In genomic region chr11:42524534-42525227, GRCh38 we compare ENCODE assay signal across 8 cellular contexts.
DNase-seq lines count a peak whose midpoint lies in the region; ATAC-seq, FAIRE-seq and TF ChIP-seq lines count a peak whose summit lies in the region.

No MANE protein-coding gene starts in this region.

- no peaks in the 10 kb centered on the region for H3K9me3 Mint-ChIP-seq in nephron progenitor cell
- H3K9me3 Mint-ChIP-seq in natural killer cell treated with Interleukin-12 subunit alpha and Interleukin-12 subunit beta and Interleukin-15 and Interleukin-18, amount 100 ng/mL, for 72 hours = peaks cover 16% of the 10 kb centered on the region

- peak; percentile 69 for FAIRE-seq in GM12891 (lab: Jason Lieb, UNC)

- intact Hi-C loops in esophagus muscularis mucosa (cut with DNase I) = loop anchor here (5.0 kb wide), 1 partner anchor 1062 kb away; no protein-coding TSS in a partner anchor

- ATAC-seq in HG02588 (IDR thresholded peaks at IDR 0.05; ENCODE audit: unreplicated experiment) = peak; percentile 95
- ATAC-seq in natural killer cell treated with Interleukin-12 subunit alpha and Interleukin-12 subunit beta and Interleukin-15 and Interleukin-18, amount 100 ng/mL, for 72 hours = no peak

- H3K4me1 ChIP-seq in SJSA1 (replicated peaks) = no peaks in the 10 kb centered on the region
- no peaks in the 10 kb centered on the region for H3K4me1 ChIP-seq in esophagus muscularis mucosa

- H3K27ac ChIP-seq in SJSA1 (no peak overlapping the region), esophagus muscularis mucosa (replicated peaks in 1 of 4) (no peak overlapping the region)

- H3K9me3 ChIP-seq in MG63 (no peaks in the 10 kb centered on the region), SJSA1 (replicated peaks) (no peaks in the 10 kb centered on the region), esophagus muscularis mucosa (no peaks in the 10 kb centered on the region)

- 16% methylated on average over 6 of the region's 7 CpGs for WGBS in esophagus muscularis mucosa

- no peak for TF ChIP-seq EP300 in esophagus muscularis mucosa (IDR thresholded peaks at IDR 0.05)

- peak; percentile 49 to 69 (median 57) for TF ChIP-seq CTCF in esophagus muscularis mucosa (IDR thresholded peaks at IDR 0.05)
- TF ChIP-seq CTCF in nephron progenitor cell (IDR thresholded peaks at IDR 0.05) = peak; percentile 80

- peaks cover 74% of the 10 kb centered on the region for H3K4me1 Mint-ChIP-seq in nephron progenitor cell
- H3K4me1 Mint-ChIP-seq in natural killer cell treated with Interleukin-12 subunit alpha and Interleukin-12 subunit beta and Interleukin-15 and Interleukin-18, amount 100 ng/mL, for 72 hours (ENCODE audit: low read depth in 2 of 2) = no peaks in the 10 kb centered on the region

- H3K36me3 Mint-ChIP-seq in nephron progenitor cell (ENCODE audit: low read depth) = no peaks in the 10 kb centered on the region
- no peaks in the 10 kb centered on the region for H3K36me3 Mint-ChIP-seq in natural killer cell treated with Interleukin-12 subunit alpha and Interleukin-12 subunit beta and Interleukin-15 and Interleukin-18, amount 100 ng/mL, for 72 hours

- no peaks in the 10 kb centered on the region for H3K36me3 ChIP-seq in MG63
- H3K36me3 ChIP-seq in SJSA1 = no peaks in the 10 kb centered on the region
- no peaks in the 10 kb centered on the region for H3K36me3 ChIP-seq in esophagus muscularis mucosa

- TF ChIP-seq POLR2A in GM12891 (IDR thresholded peaks at IDR 0.05; ENCODE audit: low read depth, low read length) (no peak), esophagus muscularis mucosa (IDR thresholded peaks at IDR 0.05; ENCODE audit: low read depth) (no peak)

- H3K4me3 ChIP-seq in MG63 (no peak overlapping the region), SJSA1 (no peak overlapping the region), esophagus muscularis mucosa (no peak overlapping the region)

- DNase-seq in AG08395 (ENCODE audit: low spot score) = peak; percentile 48
- peak; percentile 8 for DNase-seq in GM12891 (ENCODE audit: insufficient read length, low spot score)
- DNase-seq in MG63 = peak; percentile 48
- DNase-seq in SJSA1 (ENCODE audit: low read depth in 1 of 2, low spot score in 2 of 2) = peak; percentile 52 to 59
- no peak for DNase-seq in esophagus muscularis mucosa (ENCODE audit: extremely low spot score)
- peak; percentile 73 for DNase-seq in nephron progenitor cell
- DNase-seq in natural killer cell treated with Interleukin-12 subunit alpha and Interleukin-12 subunit beta and Interleukin-15 and Interleukin-18, amount 100 ng/mL, for 72 hours (ENCODE audit: low spot score) = no peak

- no peaks in the 10 kb centered on the region for H3K27me3 Mint-ChIP-seq in nephron progenitor cell (ENCODE audit: low read depth, poor library complexity)
- H3K27me3 Mint-ChIP-seq in natural killer cell treated with Interleukin-12 subunit alpha and Interleukin-12 subunit beta and Interleukin-15 and Interleukin-18, amount 100 ng/mL, for 72 hours = no peaks in the 10 kb centered on the region

- H3K4me3 Mint-ChIP-seq in nephron progenitor cell = no peak overlapping the region
- no peak overlapping the region for H3K4me3 Mint-ChIP-seq in natural killer cell treated with Interleukin-12 subunit alpha and Interleukin-12 subunit beta and Interleukin-15 and Interleukin-18, amount 100 ng/mL, for 72 hours

- no peaks in the 10 kb centered on the region for H3K27me3 ChIP-seq in MG63
- no peaks in the 10 kb centered on the region for H3K27me3 ChIP-seq in SJSA1 (replicated peaks)
- peaks cover 0 to 11% (median 0%) of the 10 kb centered on the region in 4 donors for H3K27me3 ChIP-seq in esophagus muscularis mucosa

- no peak overlapping the region for H3K27ac Mint-ChIP-seq in nephron progenitor cell
- no peak overlapping the region for H3K27ac Mint-ChIP-seq in natural killer cell treated with Interleukin-12 subunit alpha and Interleukin-12 subunit beta and Interleukin-15 and Interleukin-18, amount 100 ng/mL, for 72 hours

TF ChIP-seq in GM12891, 5 proteins besides CTCF, POLR2A, EP300 and RAD21:
- TF ChIP-seq TAF1 (IDR thresholded peaks at IDR 0.05; ENCODE audit: low read depth, low read length) = no peak
- no peak for TF ChIP-seq SPI1 (IDR thresholded peaks at IDR 0.05; ENCODE audit: low read depth, low read length)
- no peak for TF ChIP-seq POU2F2 (IDR thresholded peaks at IDR 0.05; ENCODE audit: low read depth, low read length)
- no peak for TF ChIP-seq PAX5 (IDR thresholded peaks at IDR 0.05; ENCODE audit: insufficient read depth, low read length, severe bottlenecking)
- TF ChIP-seq POLR2AphosphoS5 (IDR thresholded peaks at IDR 0.05; ENCODE audit: low read depth, low read length) = no peak

Comparison
In these comparisons a context has a peak if more than half of its experiments do, and no peak if none do; other contexts are left out.
1. DNase-seq: peak in AG08395 (single experiment), GM12891 (single experiment), MG63 (single experiment), SJSA1 (2 of 2) and nephron progenitor cell (single experiment); none in esophagus muscularis mucosa (single experiment) and natural killer cell treated with Interleukin-12 subunit alpha and Interleukin-12 subunit beta and Interleukin-15 and Interleukin-18, amount 100 ng/mL, for 72 hours (single experiment).